In genomic region chr20:54085910-54086309, GRCh38 we compare ENCODE assay signal across 22 cellular contexts. TPM values are rescaled to one million over a fixed set of nuclear protein-coding genes. Genes with fewer than 3 reads are reported as not detected.
A peak's percentile ranks its signal among the peaks of the same experiment; 100 is the strongest.
DNase-seq lines count a peak whose midpoint lies in the region; ATAC-seq, FAIRE-seq and TF ChIP-seq lines count a peak whose summit lies in the region.
"Had no signal": no experiment of that assay in that cellular context is flagged by ENCODE, and none has a peak within 500 bp of the region (broad histone marks: within the 10 kb centered on the region; RNA-seq: fewer than 3 reads in every experiment).

No MANE protein-coding gene starts in this region.

- no peak overlapping the region for H2BK15ac ChIP-seq in mesenchymal stem cell (ENCODE audit: low read depth, poor library complexity, severe bottlenecking)

- no peak for TF ChIP-seq RAD21 in A549 (conservative IDR thresholded peaks at IDR 0.05 in 1 of 2, IDR thresholded peaks at IDR 0.05 in 1 of 2)

- H3K23ac ChIP-seq in mesenchymal stem cell (ENCODE audit: low read length in 2 of 2), result no peak overlapping the region

- H3K4me2 ChIP-seq in A549 (peak overlapping the region; percentile 34; the same call in 2 of the 3 replicates), mesenchymal stem cell (ENCODE audit: low read length, poor library complexity, severe bottlenecking) (no peak overlapping the region), smooth muscle cell (no peak overlapping the region)
- H3K4me2 ChIP-seq: KMS-11 had no signal

- ATAC-seq in A549 (no peak), GM21447 (IDR thresholded peaks at IDR 0.05; ENCODE audit: unreplicated experiment) (no peak), body of pancreas (no peak)

- H3K27me3 ChIP-seq in MG63, result 0 out of 2 replicates have a peak, but pooled peaks cover 2% of the 10 kb centered on the region
- peaks cover 0 to 15% of the 10 kb centered on the region in 2 experiments for H3K27me3 ChIP-seq in mesenchymal stem cell (ENCODE audit: control insufficient read depth in 1 of 2, insufficient read depth in 1 of 2, low read length in 2 of 2)
- H3K27me3 ChIP-seq in smooth muscle cell (ENCODE audit: low read depth), result no peaks in the 10 kb centered on the region
- no peaks in the 10 kb centered on the region for H3K27me3 ChIP-seq in body of pancreas

- FAIRE-seq in A549 (lab: Jason Lieb, UNC), result no peak
- FAIRE-seq: A204.1, RCC 7860 had no signal

- H2AFZ ChIP-seq in mesenchymal stem cell (ENCODE audit: low read depth, low read length) (no peak overlapping the region), smooth muscle cell (ENCODE audit: low read depth) (no peak overlapping the region)

- H3K27ac ChIP-seq in A549, result peak overlapping the region; percentile 52 to 56; a peak in 5 of 6 replicates
- H3K27ac ChIP-seq in mesenchymal stem cell (ENCODE audit: low read length, poor library complexity, severe bottlenecking), result no peak overlapping the region
- H3K27ac ChIP-seq in smooth muscle cell (ENCODE audit: low read depth), result peak overlapping the region; percentile 32
- H3K27ac ChIP-seq in body of pancreas, result no peak overlapping the region
- H3K27ac ChIP-seq: KMS-11, SJCRH30 had no signal

- WGBS in A549 (ENCODE audit: missing lambda C conversion rate), result 87% methylated on average over 3 of the region's 3 CpGs
- WGBS in mesenchymal stem cell, result 89% methylated on average over 3 of the region's 3 CpGs
- 100% methylated on average over 3 of the region's 3 CpGs for WGBS in smooth muscle cell (ENCODE audit: low lambda C conversion rate)
- 79 to 85% methylated on average over 3 of the region's 3 CpGs for WGBS in body of pancreas, 2 donors

- H3K4me1 Mint-ChIP-seq in T-helper 2 cell treated with Interferon-gamma antibody and Interleukin-4, amounts not matched to agents 5 μg/mL and 100 μg/mL, for 36 hours (ENCODE audit: low read depth), result peaks cover 11% of the 10 kb centered on the region
- H3K4me1 Mint-ChIP-seq: H9 had no signal

- H3K9me3 ChIP-seq in A549 (no peaks in the 10 kb centered on the region), MG63 (no peaks in the 10 kb centered on the region), mesenchymal stem cell (ENCODE audit: control insufficient read depth, low read length) (no peaks in the 10 kb centered on the region), smooth muscle cell (replicated peaks; ENCODE audit: low read depth) (no peaks in the 10 kb centered on the region), body of pancreas (no peaks in the 10 kb centered on the region)
- H3K9me3 ChIP-seq: SJCRH30 had no signal

- no peak overlapping the region for H3K14ac ChIP-seq in mesenchymal stem cell (ENCODE audit: low read length in 2 of 2)

- H3K27ac Mint-ChIP-seq in T-helper 2 cell treated with Interferon-gamma antibody and Interleukin-4, amounts not matched to agents 5 μg/mL and 100 μg/mL, for 36 hours, result no peak overlapping the region
- H3K27ac Mint-ChIP-seq: CD4-positive, CD25-positive, alpha-beta regulatory T cell; H9 had no signal

- no peaks in the 10 kb centered on the region for H3F3A ChIP-seq in smooth muscle cell (ENCODE audit: low read depth)

- intact Hi-C loops in body of pancreas (cut with DNase I), result no loop called here

- no peaks in the 10 kb centered on the region for H3K79me2 ChIP-seq in smooth muscle cell (ENCODE audit: low read depth)

- H3K4me3 ChIP-seq in A549 (no peak overlapping the region), MG63 (no peak overlapping the region), mesenchymal stem cell (ENCODE audit: insufficient read depth in 1 of 2, low read depth in 1 of 2, low read length in 2 of 2) (peak overlapping the region in 1 of 2 experiments; percentile 64), smooth muscle cell (no peak overlapping the region), body of pancreas (no peak overlapping the region)

- H4K8ac ChIP-seq in mesenchymal stem cell (ENCODE audit: low read length), result no peak overlapping the region

- H3K9ac ChIP-seq in mesenchymal stem cell (ENCODE audit: low read length), result peak overlapping the region; percentile 86
- H3K9ac ChIP-seq in smooth muscle cell (ENCODE audit: low read depth), result no peak overlapping the region
- H3K9ac ChIP-seq: KMS-11 had no signal

- H4K91ac ChIP-seq in mesenchymal stem cell (ENCODE audit: low read length), result no peak overlapping the region

- no peaks in the 10 kb centered on the region for H3K9me3 Mint-ChIP-seq in T-helper 2 cell treated with Interferon-gamma antibody and Interleukin-4, amounts not matched to agents 5 μg/mL and 100 μg/mL, for 36 hours
- H3K9me3 Mint-ChIP-seq: H9 had no signal

- no peak overlapping the region for H2BK120ac ChIP-seq in mesenchymal stem cell (ENCODE audit: low read depth, low read length)

- H3K4ac ChIP-seq in mesenchymal stem cell (ENCODE audit: low read depth in 1 of 2, low read length in 2 of 2), result no peak overlapping the region

- peaks cover 37% of the 10 kb centered on the region for H3K27me3 Mint-ChIP-seq in T-helper 2 cell treated with Interferon-gamma antibody and Interleukin-4, amounts not matched to agents 5 μg/mL and 100 μg/mL, for 36 hours (ENCODE audit: low read depth)
- H3K27me3 Mint-ChIP-seq: CD4-positive, CD25-positive, alpha-beta regulatory T cell had no signal

- H3K4me1 ChIP-seq in A549 (peaks cover 55% of the 10 kb centered on the region), mesenchymal stem cell (ENCODE audit: control insufficient read depth, insufficient read depth, low read depth, low read length) (peaks cover 3% of the 10 kb centered on the region), smooth muscle cell (ENCODE audit: low read depth) (no peaks in the 10 kb centered on the region), body of pancreas (no peaks in the 10 kb centered on the region)

- CTCF ChIA-PET in A549 (lab: Yijun Ruan, JAX), result interaction anchor here (1.4 to 2.3 kb wide), 3 partner anchors 9 to 114 kb away, joined by 6 to 10 read pairs (median 8); no protein-coding TSS in a partner anchor

- no peak overlapping the region for H3K4me3 Mint-ChIP-seq in T-helper 2 cell treated with Interferon-gamma antibody and Interleukin-4, amounts not matched to agents 5 μg/mL and 100 μg/mL, for 36 hours
- H3K4me3 Mint-ChIP-seq: CD4-positive, CD25-positive, alpha-beta regulatory T cell; H9 had no signal

- H4K20me1 ChIP-seq in smooth muscle cell (ENCODE audit: low read depth), result no peaks in the 10 kb centered on the region

- H2BK12ac ChIP-seq in mesenchymal stem cell (ENCODE audit: low read length in 2 of 2), result no peak overlapping the region

- DNase-seq in A549 (ENCODE audit: low read depth in 1 of 2, low spot score in 1 of 2) (no peak), MG63 (peak; percentile 12), mesenchymal stem cell (no peak), smooth muscle cell (lab: John Stamatoyannopoulos, UW; ENCODE audit: unreplicated experiment) (no peak), A172 (ENCODE audit: low spot score) (no peak), body of pancreas (no peak)
- no peak for DNase-seq in T-helper 2 cell treated with Interferon-gamma antibody and Interleukin-4, amounts not matched to agents 5 μg/mL and 100 μg/mL, for 36 hours (ENCODE audit: low spot score)
- DNase-seq: CD4-positive, CD25-positive, alpha-beta regulatory T cell; H9; MV-4-11; NCI-H1105 treated with DMSO at 0.1 percent for 48 hours; NCI-H2081; NCI-H2171 treated with DMSO at 0.1 percent for 48 hours; NCI-H446; NCI-H526; SJCRH30 had no signal

- H2BK5ac ChIP-seq in mesenchymal stem cell (ENCODE audit: low read depth, low read length, poor library complexity, severe bottlenecking), result no peak overlapping the region

- H3K79me1 ChIP-seq in mesenchymal stem cell (replicated peaks; ENCODE audit: low read length, poor library complexity, severe bottlenecking), result no peaks in the 10 kb centered on the region

- no peak overlapping the region for H3K18ac ChIP-seq in mesenchymal stem cell (ENCODE audit: low read depth in 1 of 2, low read length in 2 of 2)

- H2AK5ac ChIP-seq in mesenchymal stem cell (ENCODE audit: low read length, severe bottlenecking), result no peak overlapping the region

- no peaks in the 10 kb centered on the region for H3K36me3 Mint-ChIP-seq in T-helper 2 cell treated with Interferon-gamma antibody and Interleukin-4, amounts not matched to agents 5 μg/mL and 100 μg/mL, for 36 hours (ENCODE audit: low read depth)

- no peak for TF ChIP-seq EP300 in A549 (IDR thresholded peaks at IDR 0.05)

- TF ChIP-seq CTCF in A549 (IDR thresholded peaks at IDR 0.05) (no peak), smooth muscle cell (IDR thresholded peaks at IDR 0.05; ENCODE audit: borderline replicate concordance, insufficient read depth, poor library complexity, severe bottlenecking) (no peak), body of pancreas (IDR thresholded peaks at IDR 0.05) (no peak)

- TF ChIP-seq POLR2A in A549 (IDR thresholded peaks at IDR 0.05; ENCODE audit: low read length) (no peak), body of pancreas (IDR thresholded peaks at IDR 0.05) (no peak)

- POLR2A ChIA-PET in A549 (lab: Yijun Ruan, JAX), result no interaction called here

- H3K36me3 ChIP-seq in MG63 (no peaks in the 10 kb centered on the region), mesenchymal stem cell (ENCODE audit: control insufficient read depth in 1 of 2, insufficient read depth in 2 of 2, low read depth in 1 of 2, low read length in 2 of 2) (no peaks in the 10 kb centered on the region), smooth muscle cell (ENCODE audit: low read depth) (no peaks in the 10 kb centered on the region), body of pancreas (replicated peaks in 1 of 2; ENCODE audit: insufficient read depth in 1 of 2, low read depth in 2 of 2) (no peaks in the 10 kb centered on the region)
- H3K36me3 ChIP-seq: SJCRH30 had no signal

RNA-seq across cellular contexts. Expression of gene BCAS1, which starts 15.5 kb away (rescaled TPM):
- polyA plus RNA-seq in A549 (2011; rRNA removed), result 3.9 and 7.9 TPM in 2 replicates
- polyA plus RNA-seq in A549 (2012; cell fraction: cytosol; rRNA removed), result 0.96 and 0.98 TPM in 2 replicates
- 0.73 and 1.2 TPM in 2 replicates for polyA plus RNA-seq in A549 (2012; cell fraction: nucleus; rRNA removed)
- polyA plus RNA-seq in A549 (2017; fragmentation: RNase III; extraction: RNeasy Plus Mini Kit Qiagen cat#74134 plus additional on column Dnase treatment), result 1.2 to 1.4 TPM (median 1.3 TPM) in 3 replicates
- 3.2 and 3.6 TPM in 2 replicates for polyA minus RNA-seq in A549 (2011; rRNA and poly(A)+ RNA removed)
- total RNA-seq in MG63 (2014; rRNA removed; shearing (Covaris generic); ENCODE audit: low replicate concordance), result not detected in 2 replicates
- polyA plus RNA-seq in mesenchymal stem cell (2013, experiment 1 of 2), result not detected
- not detected for polyA plus RNA-seq in mesenchymal stem cell (2013, experiment 2 of 2)
- 0.09 and 0.18 TPM in 2 replicates for total RNA-seq in smooth muscle cell
- polyA plus RNA-seq in smooth muscle cell, result 0.15 and 0.43 TPM in 2 replicates
- 0.07 TPM in 1 of 2 replicates, not detected in the other for total RNA-seq in A172 (2014; rRNA removed; shearing (Covaris generic))
- 1 to 10 TPM in 1 of 2 donors, not detected in 1; 2.1 TPM for total RNA-seq in body of pancreas
- polyA plus RNA-seq: BJ, IMR-90 had no signal

Comparison
In these comparisons a context has a peak if more than half of its experiments do, and no peak if none do; other contexts are left out.
1. H3K27ac ChIP-seq: peak in A549 (2 of 2) and smooth muscle cell (single experiment); none in mesenchymal stem cell (single experiment) and body of pancreas (0 of 4).